In the genomic region with DNA sequence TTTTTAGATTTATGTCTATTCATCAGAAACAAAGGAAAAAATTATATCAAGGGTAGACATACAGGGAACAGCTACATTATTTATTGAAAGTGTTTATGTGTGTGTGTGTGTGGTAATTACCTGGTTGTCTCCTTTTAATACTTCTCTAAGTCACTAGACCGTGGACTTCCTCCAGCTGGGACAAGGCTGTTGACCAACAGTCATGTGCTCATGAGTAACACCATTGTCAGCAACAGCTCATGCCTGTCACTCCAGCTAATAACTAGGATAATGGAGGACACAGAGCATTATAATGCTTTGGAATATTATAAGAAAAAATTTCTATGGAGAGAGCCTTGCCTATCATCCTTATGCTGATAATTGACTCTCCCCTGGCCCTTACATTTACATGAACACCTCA, we compare ENCODE assay signal across 24 cellular contexts.
DNase-seq lines count a peak whose midpoint lies in the region; ATAC-seq and TF ChIP-seq lines count a peak whose summit lies in the region.
"Had no signal": no experiment of that assay in that cellular context is flagged by ENCODE, and none has a peak within 500 bp of the region (broad histone marks: within the 10 kb centered on the region; RNA-seq: fewer than 3 reads in every experiment).

No MANE protein-coding gene starts in this region.

- H3K27me3 Mint-ChIP-seq in Calu3 (ENCODE audit: unreplicated experiment), result peaks cover 39% of the 10 kb centered on the region
- H3K27me3 Mint-ChIP-seq: activated CD4-positive, alpha-beta T cell treated with anti-CD3 and anti-CD28 coated beads, Interleukin-2, amount 10 ng/mL, durations not matched to agents 7 days and 5 days; central memory CD8-positive, alpha-beta T cell; IgD-negative memory B cell; naive thymus-derived CD4-positive, alpha-beta T cell; stimulated activated naive CD8-positive, alpha-beta T cell treated with anti-CD3 and anti-CD28 coated beads, Interleukin-15, amount 100 ng/mL, for 72 hours had no signal

- H3K4me3 ChIP-seq in retinal pigment epithelial cell (ENCODE audit: low read length), result no peak overlapping the region
- H3K4me3 ChIP-seq: esophagus muscularis mucosa, GM12878, heart left ventricle, pancreas, upper lobe of left lung had no signal

- CTCF ChIA-PET in Calu3 (lab: Charles Lee), result interaction anchor here (0.5 kb wide), 1 partner anchor 597 kb away, joined by 4 read pairs; no protein-coding TSS in a partner anchor

- H3K27ac Mint-ChIP-seq in Calu3 (ENCODE audit: unreplicated experiment), result no peak overlapping the region
- H3K27ac Mint-ChIP-seq: activated CD4-positive, alpha-beta T cell treated with anti-CD3 and anti-CD28 coated beads, Interleukin-2, amount 10 ng/mL, durations not matched to agents 7 days and 5 days; IgD-negative memory B cell; naive thymus-derived CD4-positive, alpha-beta T cell; stimulated activated naive CD8-positive, alpha-beta T cell treated with anti-CD3 and anti-CD28 coated beads, Interleukin-15, amount 100 ng/mL, for 72 hours had no signal

- H3K4me1 Mint-ChIP-seq in Calu3 (ENCODE audit: low read depth, unreplicated experiment), result no peaks in the 10 kb centered on the region
- H3K4me1 Mint-ChIP-seq: activated CD4-positive, alpha-beta T cell treated with anti-CD3 and anti-CD28 coated beads, Interleukin-2, amount 10 ng/mL, durations not matched to agents 7 days and 5 days; central memory CD8-positive, alpha-beta T cell; IgD-negative memory B cell; naive thymus-derived CD4-positive, alpha-beta T cell; stimulated activated naive CD8-positive, alpha-beta T cell treated with anti-CD3 and anti-CD28 coated beads, Interleukin-15, amount 100 ng/mL, for 72 hours had no signal

- no peak overlapping the region for H3K4me3 Mint-ChIP-seq in Calu3 (ENCODE audit: low read depth, unreplicated experiment)
- H3K4me3 Mint-ChIP-seq: activated CD4-positive, alpha-beta T cell treated with anti-CD3 and anti-CD28 coated beads, Interleukin-2, amount 10 ng/mL, durations not matched to agents 7 days and 5 days; central memory CD8-positive, alpha-beta T cell; IgD-negative memory B cell; naive thymus-derived CD4-positive, alpha-beta T cell; stimulated activated naive CD8-positive, alpha-beta T cell treated with anti-CD3 and anti-CD28 coated beads, Interleukin-15, amount 100 ng/mL, for 72 hours had no signal

- no peak for ATAC-seq in HG03196 (IDR thresholded peaks at IDR 0.05; ENCODE audit: unreplicated experiment)
- ATAC-seq: GM12878; HCT116; heart left ventricle; naive thymus-derived CD4-positive, alpha-beta T cell; stimulated activated naive CD8-positive, alpha-beta T cell treated with anti-CD3 and anti-CD28 coated beads, Interleukin-15, amount 100 ng/mL, for 72 hours had no signal

- H3K9me3 Mint-ChIP-seq in Calu3 (ENCODE audit: low read depth, unreplicated experiment), result no peaks in the 10 kb centered on the region
- H3K9me3 Mint-ChIP-seq: activated CD4-positive, alpha-beta T cell treated with anti-CD3 and anti-CD28 coated beads, Interleukin-2, amount 10 ng/mL, durations not matched to agents 7 days and 5 days had no signal

- DNase-seq in Calu3 (peak; percentile 28), RPMI7951 (ENCODE audit: low read depth) (peak; percentile 26), glomerular visceral epithelial cell (ENCODE audit: extremely low spot score) (peak; percentile 9), retinal pigment epithelial cell (ENCODE audit: low read depth) (peak; percentile 42), SKM-1 (lab: John Stamatoyannopoulos, UW; ENCODE audit: unreplicated experiment) (no peak), H4 (ENCODE audit: low spot score) (no peak), NCI-H2107 treated with DMSO at 0.1 percent for 48 hours (lab: John Stamatoyannopoulos, UW; ENCODE audit: unreplicated experiment) (no peak)
- DNase-seq: activated CD4-positive, alpha-beta T cell treated with anti-CD3 and anti-CD28 coated beads, Interleukin-2, amount 10 ng/mL, durations not matched to agents 7 days and 5 days; activated CD8-positive, alpha-beta memory T cell treated with anti-CD3 and anti-CD28 coated beads, Interleukin-2, amount 50 U/mL, for 48 hours; activated gamma-delta T cell; heart left ventricle; naive thymus-derived CD4-positive, alpha-beta T cell; NCI-H187 treated with DMSO at 0.1 percent for 48 hours; pancreas; stimulated activated CD4-positive, alpha-beta T cell treated with anti-CD3 and anti-CD28 coated beads, Interleukin-2, amount 100 ng/mL, for 24 hours; stimulated activated naive CD8-positive, alpha-beta T cell treated with anti-CD3 and anti-CD28 coated beads, Interleukin-15, amount 100 ng/mL, for 72 hours; SW 1271; upper lobe of left lung had no signal

- H3K36me3 Mint-ChIP-seq in Calu3 (ENCODE audit: insufficient read depth, unreplicated experiment), result no peaks in the 10 kb centered on the region
- H3K36me3 Mint-ChIP-seq: IgD-negative memory B cell; naive thymus-derived CD4-positive, alpha-beta T cell had no signal

- no peak for TF ChIP-seq CTCF in Calu3 (IDR thresholded peaks at IDR 0.05; ENCODE audit: unreplicated experiment)
- no peak for TF ChIP-seq CTCF in retinal pigment epithelial cell (conservative IDR thresholded peaks at IDR 0.05; ENCODE audit: low read depth, low read length)

- BruUV-seq in Calu3 (replicated peaks; lab: Mats Ljungman, UMichigan), result no TSS peak

- intact Hi-C loops in Calu3 (cut with micrococcal nuclease; ENCODE audit: unreplicated experiment), result no loop called here

Comparison
In these comparisons a context has a peak if more than half of its experiments do, and no peak if none do; other contexts are left out.
1. DNase-seq: peak in Calu3 (single experiment), RPMI7951 (single experiment), glomerular visceral epithelial cell (single experiment) and retinal pigment epithelial cell (single experiment); none in SKM-1 (single experiment), H4 (single experiment) and NCI-H2107 treated with DMSO at 0.1 percent for 48 hours (single experiment).